Comparison of ENCODE assay signal across 12 cellular contexts in the genomic region with DNA sequence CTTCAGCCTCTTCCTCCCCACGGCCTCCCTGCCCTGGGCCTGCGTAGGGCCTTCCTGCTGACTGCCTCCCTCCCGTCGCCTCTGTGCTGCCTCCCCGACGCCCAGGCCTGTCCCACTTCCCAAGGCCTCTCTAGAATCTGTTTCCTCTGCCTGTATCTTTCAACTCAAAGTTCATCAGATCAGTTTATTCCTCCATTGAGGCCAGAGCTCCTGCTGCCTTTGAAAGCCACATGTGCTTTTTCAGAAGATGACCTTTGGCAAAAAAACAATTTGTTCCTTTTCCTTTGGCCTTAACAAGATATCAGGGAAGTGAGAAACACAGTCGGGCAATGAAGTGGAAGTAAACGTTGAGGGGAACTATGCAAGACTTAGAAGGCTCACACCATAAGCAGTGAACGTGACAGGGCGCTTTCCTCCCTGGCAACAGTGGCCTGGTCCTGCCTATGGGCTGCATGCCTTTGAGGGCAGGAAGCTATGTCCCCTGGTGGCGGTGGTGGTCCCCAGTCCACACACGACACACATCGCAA.
A peak's percentile ranks its signal among the peaks of the same experiment; 100 is the strongest.
DNase-seq lines count a peak whose midpoint lies in the region; ATAC-seq and TF ChIP-seq lines count a peak whose summit lies in the region.
"Had no signal": no experiment of that assay in that cellular context is flagged by ENCODE, and none has a peak within 500 bp of the region (broad histone marks: within the 10 kb centered on the region; RNA-seq: fewer than 3 reads in every experiment).

No MANE protein-coding gene starts in this region.

- CTCF ChIA-PET in CD4-positive, alpha-beta T cell (lab: Charles Lee): no interaction called here

- no peak overlapping the region for H3K4me2 ChIP-seq in mesenchymal stem cell (ENCODE audit: low read length, poor library complexity, severe bottlenecking)

- no peak for TF ChIP-seq POLR2A in esophagus muscularis mucosa (IDR thresholded peaks at IDR 0.05; ENCODE audit: low read depth)

- H3K27ac Mint-ChIP-seq in CD4-positive, alpha-beta T cell: no peak overlapping the region
- H3K27ac Mint-ChIP-seq: activated CD4-positive, alpha-beta T cell treated with anti-CD3 and anti-CD28 coated beads, Interleukin-2, amount 10 ng/mL, durations not matched to agents 7 days and 5 days had no signal

- no peak overlapping the region for H2AK5ac ChIP-seq in mesenchymal stem cell (ENCODE audit: low read length, severe bottlenecking)

- peak overlapping the region; percentile 91 for H4K91ac ChIP-seq in mesenchymal stem cell (ENCODE audit: low read length)

- H3K27ac ChIP-seq in esophagus muscularis mucosa (replicated peaks in 1 of 4): peak overlapping the region; percentile 31 to 50 (median 48)
- no peak overlapping the region for H3K27ac ChIP-seq in mesenchymal stem cell (ENCODE audit: low read length, poor library complexity, severe bottlenecking)
- peak overlapping the region; percentile 11 for H3K27ac ChIP-seq in thymus (ENCODE audit: low read depth)
- no peak overlapping the region for H3K27ac ChIP-seq in CD4-positive, alpha-beta T cell (ENCODE audit: low read depth, low read length)

- ATAC-seq in CD4-positive, alpha-beta T cell (ENCODE audit: poor library complexity): no peak
- no peak for ATAC-seq in GM21367 (IDR thresholded peaks at IDR 0.05; ENCODE audit: unreplicated experiment)

- no peak overlapping the region for H2BK15ac ChIP-seq in mesenchymal stem cell (ENCODE audit: low read depth, poor library complexity, severe bottlenecking)

- peak overlapping the region; percentile 73 for H4K8ac ChIP-seq in mesenchymal stem cell (ENCODE audit: low read length)

- peak overlapping the region in 1 of 2 experiments; percentile 23 for H3K23ac ChIP-seq in mesenchymal stem cell (ENCODE audit: low read length in 2 of 2)

- no peaks in the 10 kb centered on the region for H3K27me3 Mint-ChIP-seq in CD4-positive, alpha-beta T cell

- H3K14ac ChIP-seq in mesenchymal stem cell (ENCODE audit: low read length in 2 of 2): peak overlapping the region in 1 of 2 experiments; percentile 73

- no peak overlapping the region for H3K4me3 Mint-ChIP-seq in CD4-positive, alpha-beta T cell
- H3K4me3 Mint-ChIP-seq: activated CD4-positive, alpha-beta T cell treated with anti-CD3 and anti-CD28 coated beads, Interleukin-2, amount 10 ng/mL, durations not matched to agents 7 days and 5 days had no signal

- H3K18ac ChIP-seq in mesenchymal stem cell (ENCODE audit: low read depth in 1 of 2, low read length in 2 of 2): peak overlapping the region; percentile 78 to 94

- H3K36me3 Mint-ChIP-seq in CD4-positive, alpha-beta T cell (ENCODE audit: low read depth): no peaks in the 10 kb centered on the region

- intact Hi-C loops in esophagus muscularis mucosa (cut with DNase I): no loop called here
- intact Hi-C loops in CD4-positive, alpha-beta T cell (cut with DNase I, micrococcal nuclease): no loop called here

- no peak overlapping the region for H2BK5ac ChIP-seq in mesenchymal stem cell (ENCODE audit: low read depth, low read length, poor library complexity, severe bottlenecking)

- peak; percentile 35 for TF ChIP-seq EP300 in esophagus muscularis mucosa (IDR thresholded peaks at IDR 0.05)

- peak; percentile 84 for DNase-seq in NOMO-1 treated with DMSO at 0.1 percent for 48 hours (lab: John Stamatoyannopoulos, UW; ENCODE audit: unreplicated experiment)
- DNase-seq in esophagus muscularis mucosa (ENCODE audit: extremely low spot score): no peak
- peak; percentile 42 for DNase-seq in mesenchymal stem cell
- no peak for DNase-seq in NCI-H1694 (lab: John Stamatoyannopoulos, UW)
- DNase-seq in NCI-H1417 treated with DMSO at 0.1 percent for 48 hours (lab: John Stamatoyannopoulos, UW): no peak
- no peak for DNase-seq in CD4-positive, alpha-beta T cell
- DNase-seq: activated CD4-positive, alpha-beta T cell treated with anti-CD3 and anti-CD28 coated beads, Interleukin-2, amount 10 ng/mL, durations not matched to agents 7 days and 5 days; activated gamma-delta T cell; central memory CD4-positive, alpha-beta T cell; NCI-H1105 treated with DMSO at 0.1 percent for 48 hours had no signal

- H3K4me3 ChIP-seq in esophagus muscularis mucosa (no peak overlapping the region), mesenchymal stem cell (ENCODE audit: insufficient read depth in 1 of 2, low read depth in 1 of 2, low read length in 2 of 2) (no peak overlapping the region), thymus (ENCODE audit: low read length) (no peak overlapping the region)

- H2BK12ac ChIP-seq in mesenchymal stem cell (ENCODE audit: low read length in 2 of 2): peak overlapping the region; percentile 77 to 99

- no peak overlapping the region for H2BK120ac ChIP-seq in mesenchymal stem cell (ENCODE audit: low read depth, low read length)

- H3K9ac ChIP-seq in mesenchymal stem cell (ENCODE audit: low read length): no peak overlapping the region

- H3K27me3 ChIP-seq in esophagus muscularis mucosa (no peaks in the 10 kb centered on the region), mesenchymal stem cell (ENCODE audit: control insufficient read depth in 1 of 2, insufficient read depth in 1 of 2, low read length in 2 of 2) (peaks cover 5 to 12% of the 10 kb centered on the region in 2 experiments), thymus (ENCODE audit: control insufficient read depth, insufficient read depth) (no peaks in the 10 kb centered on the region)
- no peaks in the 10 kb centered on the region for H3K27me3 ChIP-seq in CD4-positive, alpha-beta T cell (ENCODE audit: control insufficient read depth, insufficient read depth, low read length)

- 83% methylated on average over 13 of the region's 13 CpGs for WGBS in esophagus muscularis mucosa
- WGBS in mesenchymal stem cell: 68% methylated on average over 13 of the region's 13 CpGs
- 91% methylated on average over 13 of the region's 13 CpGs for WGBS in thymus

- H3K36me3 ChIP-seq in esophagus muscularis mucosa (no peaks in the 10 kb centered on the region), mesenchymal stem cell (ENCODE audit: control insufficient read depth in 1 of 2, insufficient read depth in 2 of 2, low read depth in 1 of 2, low read length in 2 of 2) (no peaks in the 10 kb centered on the region), thymus (ENCODE audit: control insufficient read depth, insufficient read depth) (no peaks in the 10 kb centered on the region)

- no peak overlapping the region for H2AFZ ChIP-seq in mesenchymal stem cell (ENCODE audit: low read depth, low read length)

- H3K4me1 ChIP-seq in esophagus muscularis mucosa (peaks cover 5 to 20% (median 14%) of the 10 kb centered on the region in 4 donors), mesenchymal stem cell (ENCODE audit: control insufficient read depth, insufficient read depth, low read depth, low read length) (no peaks in the 10 kb centered on the region), thymus (ENCODE audit: control insufficient read depth, insufficient read depth, low read length) (no peaks in the 10 kb centered on the region)

- H3K9me3 ChIP-seq in esophagus muscularis mucosa (no peaks in the 10 kb centered on the region), mesenchymal stem cell (ENCODE audit: control insufficient read depth, low read length) (no peaks in the 10 kb centered on the region), thymus (ENCODE audit: control insufficient read depth) (no peaks in the 10 kb centered on the region)
- H3K9me3 ChIP-seq in CD4-positive, alpha-beta T cell (ENCODE audit: control insufficient read depth, low read length): no peaks in the 10 kb centered on the region

- H3K4ac ChIP-seq in mesenchymal stem cell (ENCODE audit: low read depth in 1 of 2, low read length in 2 of 2): peak overlapping the region; percentile 75 to 84

- POLR2A ChIA-PET in CD4-positive, alpha-beta T cell (lab: Charles Lee): no interaction called here

- no peak for TF ChIP-seq CTCF in esophagus muscularis mucosa (IDR thresholded peaks at IDR 0.05)
- TF ChIP-seq CTCF in CD4-positive, alpha-beta T cell (IDR thresholded peaks at IDR 0.05): no peak

- no peaks in the 10 kb centered on the region for H3K4me1 Mint-ChIP-seq in CD4-positive, alpha-beta T cell (ENCODE audit: low read depth)
- H3K4me1 Mint-ChIP-seq: activated CD4-positive, alpha-beta T cell treated with anti-CD3 and anti-CD28 coated beads, Interleukin-2, amount 10 ng/mL, durations not matched to agents 7 days and 5 days had no signal

- no peaks in the 10 kb centered on the region for H3K79me1 ChIP-seq in mesenchymal stem cell (replicated peaks; ENCODE audit: low read length, poor library complexity, severe bottlenecking)

- no peaks in the 10 kb centered on the region for H3K9me3 Mint-ChIP-seq in CD4-positive, alpha-beta T cell
- H3K9me3 Mint-ChIP-seq: activated CD4-positive, alpha-beta T cell treated with anti-CD3 and anti-CD28 coated beads, Interleukin-2, amount 10 ng/mL, durations not matched to agents 7 days and 5 days had no signal

Comparison
In these comparisons a context has a peak if more than half of its experiments do, and no peak if none do; other contexts are left out.
1. DNase-seq: peak in NOMO-1 treated with DMSO at 0.1 percent for 48 hours (single experiment) and mesenchymal stem cell (single experiment); none in esophagus muscularis mucosa (single experiment), NCI-H1694 (single experiment), NCI-H1417 treated with DMSO at 0.1 percent for 48 hours (single experiment) and CD4-positive, alpha-beta T cell (0 of 10).
2. H3K27ac ChIP-seq: peak in esophagus muscularis mucosa (4 of 4) and thymus (single experiment); none in mesenchymal stem cell (single experiment) and CD4-positive, alpha-beta T cell (single experiment).